23 cellular contexts compared by ENCODE assay signal in genomic region chrX:19825271-19825670, GRCh38.
"Had no signal": no experiment of that assay in that cellular context is flagged by ENCODE, and none has a peak within 500 bp of the region (broad histone marks: within the 10 kb centered on the region; RNA-seq: fewer than 3 reads in every experiment).

No MANE protein-coding gene starts in this region.

- H3K9me3 ChIP-seq: ascending aorta, left lung, lower lobe of right lung, psoas muscle, sigmoid colon, thyroid gland had no signal

- H3K27me3 ChIP-seq: ascending aorta, brain microvascular endothelial cell, heart right ventricle, left lung, sigmoid colon, thyroid gland had no signal

- ATAC-seq: heart right ventricle; left lung; lower lobe of right lung; psoas muscle; stimulated activated memory B cell treated with anti-CD40 and anti-IgM and Interleukin-4, amounts not matched to agents 10 μg/mL and 1 μg/mL and 100 μg/mL, for 72 hours; T-helper 17 cell; WTC11 had no signal

- H2AFZ ChIP-seq: parathyroid adenoma had no signal

- H3K4me3 ChIP-seq: ascending aorta, heart right ventricle, left lung, lower lobe of right lung, psoas muscle, sigmoid colon, thyroid gland had no signal

- H3K9me2 ChIP-seq: SK-N-SH had no signal

- H3K4me2 ChIP-seq: SK-N-SH had no signal

- H3K36me3 ChIP-seq: ascending aorta, brain microvascular endothelial cell, heart right ventricle, left lung, lower lobe of right lung, sigmoid colon, thyroid gland had no signal

- DNase-seq: activated CD4-positive, alpha-beta memory T cell treated with anti-CD3 and anti-CD28 coated beads, Interleukin-2, amount 10 ng/mL, durations not matched to agents 7 days and 5 days; activated CD4-positive, alpha-beta T cell treated with anti-CD3 and anti-CD28 coated beads for 1 hour; activated CD4-positive, alpha-beta T cell treated with anti-CD3 and anti-CD28 coated beads, Interleukin-2, amount 10 ng/mL, durations not matched to agents 7 days and 5 days; caudate nucleus; cortex of kidney; heart right ventricle; left lung; lower lobe of right lung; mesendoderm; naive B cell; nucleus accumbens; psoas muscle; sigmoid colon; SK-N-SH; substantia nigra; SW 1271; T-helper 17 cell had no signal

- H3K27ac ChIP-seq: ascending aorta, brain microvascular endothelial cell, heart right ventricle, left lung, lower lobe of right lung, psoas muscle, sigmoid colon, thyroid gland had no signal

- H3K9ac ChIP-seq: parathyroid adenoma, SK-N-SH had no signal

- H3K4me1 ChIP-seq: ascending aorta, psoas muscle, sigmoid colon had no signal
